18 cellular contexts compared by ENCODE assay signal in the genomic region with DNA sequence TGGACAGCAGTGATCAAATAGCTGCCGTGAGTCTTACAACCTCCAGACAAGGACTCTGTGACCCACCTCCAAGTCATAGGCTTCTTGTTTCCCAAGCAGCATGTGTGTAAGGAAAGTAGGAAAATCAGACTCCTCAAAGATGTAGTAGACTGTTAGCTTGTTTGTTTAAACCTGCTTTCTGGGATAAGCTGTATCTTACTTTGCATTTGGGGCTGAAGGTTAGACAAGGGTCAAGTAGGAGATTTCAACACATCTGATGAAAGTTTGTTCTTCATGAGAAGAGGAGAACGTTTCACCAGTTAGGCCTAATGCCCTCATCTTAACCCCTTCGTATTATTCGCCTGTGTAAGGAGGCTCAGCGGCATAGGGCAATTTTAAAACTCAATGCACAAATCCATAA.
A peak's percentile ranks its signal among the peaks of the same experiment; 100 is the strongest.
DNase-seq lines count a peak whose midpoint lies in the region; ATAC-seq, FAIRE-seq and TF ChIP-seq lines count a peak whose summit lies in the region.
"Had no signal": no experiment of that assay in that cellular context is flagged by ENCODE, and none has a peak within 500 bp of the region (broad histone marks: within the 10 kb centered on the region; RNA-seq: fewer than 3 reads in every experiment).

No MANE protein-coding gene starts in this region.

- peaks cover 0 to 2% (median 0%) of the 10 kb centered on the region in 3 donors for H3K27me3 Mint-ChIP-seq in CD14-positive monocyte (ENCODE audit: low read depth in 3 of 3)

- H4K20me1 ChIP-seq in PC-3 (ENCODE audit: low read length) = no peaks in the 10 kb centered on the region
- H4K20me1 ChIP-seq: BLaER1 had no signal

- ATAC-seq in PC-3 = no peak
- ATAC-seq in GM18505 (IDR thresholded peaks at IDR 0.05; ENCODE audit: unreplicated experiment) = no peak
- no peak for ATAC-seq in esophagus mucosa
- ATAC-seq: CD8-positive, alpha-beta T cell had no signal

- H2AFZ ChIP-seq in PC-3 (ENCODE audit: low read length) = peak overlapping the region; percentile 15; the same call in 1 of the 2 replicates
- no peak overlapping the region for H2AFZ ChIP-seq in mesenchymal stem cell (ENCODE audit: low read depth, low read length)

- H2BK12ac ChIP-seq in mesenchymal stem cell (ENCODE audit: low read length in 2 of 2) = no peak overlapping the region

- intact Hi-C loops in PC-3 (cut with micrococcal nuclease) (no loop called here), CD14-positive monocyte (cut with micrococcal nuclease) (no loop called here)

- H3K27ac ChIP-seq in PC-3 (ENCODE audit: low read length) (0 out of 2 replicates have a peak overlapping the region, but pooled peaks have one; percentile 26), mesenchymal stem cell (ENCODE audit: low read length, poor library complexity, severe bottlenecking) (no peak overlapping the region)
- H3K27ac ChIP-seq: BLaER1 had no signal

- CTCF ChIA-PET in PC-3 (lab: Charles Lee) = no interaction called here

- H2BK120ac ChIP-seq in mesenchymal stem cell (ENCODE audit: low read depth, low read length) = no peak overlapping the region

- H3K4me3 Mint-ChIP-seq in CD14-positive monocyte = no peak overlapping the region
- H3K4me3 Mint-ChIP-seq: CD8-positive, alpha-beta T cell; H9 had no signal

- no peak overlapping the region for H2BK5ac ChIP-seq in mesenchymal stem cell (ENCODE audit: low read depth, low read length, poor library complexity, severe bottlenecking)

- no peak overlapping the region for H3K4me3 ChIP-seq in PC-3 (ENCODE audit: low read length)
- H3K4me3 ChIP-seq in choroid plexus epithelial cell (ENCODE audit: low read depth, low read length) = no peak overlapping the region
- H3K4me3 ChIP-seq in mesenchymal stem cell (ENCODE audit: insufficient read depth in 1 of 2, low read depth in 1 of 2, low read length in 2 of 2) = no peak overlapping the region
- H3K4me3 ChIP-seq in skeletal muscle cell (ENCODE audit: low read depth, low read length) = no peak overlapping the region
- H3K4me3 ChIP-seq: BLaER1 had no signal

- TF ChIP-seq CTCF in PC-3 (conservative IDR thresholded peaks at IDR 0.05; ENCODE audit: low read depth, low read length) (no peak), choroid plexus epithelial cell (conservative IDR thresholded peaks at IDR 0.05; ENCODE audit: low read depth, low read length) (no peak), CD14-positive monocyte (IDR thresholded peaks at IDR 0.05) (no peak)

- H3K27ac Mint-ChIP-seq in CD14-positive monocyte = no peak overlapping the region
- H3K27ac Mint-ChIP-seq: CD8-positive, alpha-beta T cell; H9 had no signal

- no peaks in the 10 kb centered on the region for H3K79me2 ChIP-seq in PC-3 (ENCODE audit: low read length)

- WGBS in mesenchymal stem cell = 50% methylated on average over 3 of the region's 5 CpGs

- no peak overlapping the region for H3K4me2 ChIP-seq in PC-3 (ENCODE audit: low read length)
- H3K4me2 ChIP-seq in mesenchymal stem cell (ENCODE audit: low read length, poor library complexity, severe bottlenecking) = no peak overlapping the region
- H3K4me2 ChIP-seq: BLaER1 had no signal

- H3K4me1 ChIP-seq in PC-3 (ENCODE audit: insufficient read depth, low read length) (0 out of 2 replicates have a peak, but pooled peaks cover 4% of the 10 kb centered on the region), mesenchymal stem cell (ENCODE audit: control insufficient read depth, insufficient read depth, low read depth, low read length) (no peaks in the 10 kb centered on the region)
- H3K4me1 ChIP-seq: BLaER1 had no signal

- no peaks in the 10 kb centered on the region for H3K36me3 Mint-ChIP-seq in CD14-positive monocyte
- H3K36me3 Mint-ChIP-seq: CD8-positive, alpha-beta T cell had no signal

- no peak for TF ChIP-seq POLR2A in GM18505 (IDR thresholded peaks at IDR 0.05; ENCODE audit: borderline replicate concordance, extremely low read depth, insufficient read depth, insufficient read length)

- no peaks in the 10 kb centered on the region for H3K79me1 ChIP-seq in mesenchymal stem cell (replicated peaks; ENCODE audit: low read length, poor library complexity, severe bottlenecking)

- H3K23ac ChIP-seq in mesenchymal stem cell (ENCODE audit: low read length in 2 of 2) = no peak overlapping the region

- FAIRE-seq in urothelium cell line (lab: Jason Lieb, UNC) = no peak
- FAIRE-seq: GM19239, H1, HTR-8/SVneo had no signal

- no peak overlapping the region for H3K4ac ChIP-seq in mesenchymal stem cell (ENCODE audit: low read depth in 1 of 2, low read length in 2 of 2)

- no peak overlapping the region for H4K91ac ChIP-seq in mesenchymal stem cell (ENCODE audit: low read length)

- POLR2A ChIA-PET in PC-3 (lab: Charles Lee; ENCODE audit: unreplicated experiment) = no interaction called here

- H3K9ac ChIP-seq in PC-3 (ENCODE audit: low read length) = no peak overlapping the region
- no peak overlapping the region for H3K9ac ChIP-seq in mesenchymal stem cell (ENCODE audit: low read length)
- H3K9ac ChIP-seq: BLaER1 had no signal

- no peaks in the 10 kb centered on the region for H3F3A ChIP-seq in PC-3 (ENCODE audit: low read length, unreplicated experiment)

- H3K9me3 Mint-ChIP-seq in CD14-positive monocyte = peaks cover 0 to 6% (median 2%) of the 10 kb centered on the region in 7 donors

- no peak overlapping the region for H4K8ac ChIP-seq in mesenchymal stem cell (ENCODE audit: low read length)

- no peaks in the 10 kb centered on the region for H3K9me2 ChIP-seq in PC-3 (replicated peaks; ENCODE audit: low read length)

- DNase-seq in PC-3 (no peak), choroid plexus epithelial cell (ENCODE audit: low read depth) (peak; percentile 64), mesenchymal stem cell (peak; percentile 61), skeletal muscle cell (ENCODE audit: low read depth) (peak; percentile 40), CD14-positive monocyte (ENCODE audit: low spot score) (no peak), urothelium cell line (ENCODE audit: low spot score) (no peak)
- DNase-seq: 8988T; Calu3; CD8-positive, alpha-beta T cell; DMS79 treated with DMSO at 0.1 percent for 48 hours; GF-D8; H9 had no signal

- no TSS peak for BruUV-seq in PC-3 (replicated peaks; lab: Mats Ljungman, UMichigan)

- H2AK5ac ChIP-seq in mesenchymal stem cell (ENCODE audit: low read length, severe bottlenecking) = no peak overlapping the region

- H3K18ac ChIP-seq in mesenchymal stem cell (ENCODE audit: low read depth in 1 of 2, low read length in 2 of 2) = no peak overlapping the region

- H2BK15ac ChIP-seq in mesenchymal stem cell (ENCODE audit: low read depth, poor library complexity, severe bottlenecking) = no peak overlapping the region

- H3K14ac ChIP-seq in mesenchymal stem cell (ENCODE audit: low read length in 2 of 2) = no peak overlapping the region

- H3K27me3 ChIP-seq in PC-3 (ENCODE audit: low read length) = no peaks in the 10 kb centered on the region
- H3K27me3 ChIP-seq in mesenchymal stem cell (ENCODE audit: control insufficient read depth in 1 of 2, insufficient read depth in 1 of 2, low read length in 2 of 2) = no peaks in the 10 kb centered on the region
- H3K27me3 ChIP-seq: BLaER1 had no signal

- H3K36me3 ChIP-seq in PC-3 (ENCODE audit: low read depth, low read length) = no peaks in the 10 kb centered on the region
- H3K36me3 ChIP-seq in mesenchymal stem cell (ENCODE audit: control insufficient read depth in 1 of 2, insufficient read depth in 2 of 2, low read depth in 1 of 2, low read length in 2 of 2) = no peaks in the 10 kb centered on the region
- H3K36me3 ChIP-seq: BLaER1 had no signal

- H3K9me3 ChIP-seq in PC-3 (ENCODE audit: low read length) (no peaks in the 10 kb centered on the region), mesenchymal stem cell (ENCODE audit: control insufficient read depth, low read length) (peaks cover 9% of the 10 kb centered on the region)

- H3K4me1 Mint-ChIP-seq in CD14-positive monocyte = no peaks in the 10 kb centered on the region
- H3K4me1 Mint-ChIP-seq: H9 had no signal

Comparison
In these comparisons a context has a peak if more than half of its experiments do, and no peak if none do; other contexts are left out.
1. DNase-seq: peak in choroid plexus epithelial cell (single experiment), mesenchymal stem cell (single experiment) and skeletal muscle cell (single experiment); none in PC-3 (single experiment), CD14-positive monocyte (single experiment) and urothelium cell line (single experiment).